In the genomic region with DNA sequence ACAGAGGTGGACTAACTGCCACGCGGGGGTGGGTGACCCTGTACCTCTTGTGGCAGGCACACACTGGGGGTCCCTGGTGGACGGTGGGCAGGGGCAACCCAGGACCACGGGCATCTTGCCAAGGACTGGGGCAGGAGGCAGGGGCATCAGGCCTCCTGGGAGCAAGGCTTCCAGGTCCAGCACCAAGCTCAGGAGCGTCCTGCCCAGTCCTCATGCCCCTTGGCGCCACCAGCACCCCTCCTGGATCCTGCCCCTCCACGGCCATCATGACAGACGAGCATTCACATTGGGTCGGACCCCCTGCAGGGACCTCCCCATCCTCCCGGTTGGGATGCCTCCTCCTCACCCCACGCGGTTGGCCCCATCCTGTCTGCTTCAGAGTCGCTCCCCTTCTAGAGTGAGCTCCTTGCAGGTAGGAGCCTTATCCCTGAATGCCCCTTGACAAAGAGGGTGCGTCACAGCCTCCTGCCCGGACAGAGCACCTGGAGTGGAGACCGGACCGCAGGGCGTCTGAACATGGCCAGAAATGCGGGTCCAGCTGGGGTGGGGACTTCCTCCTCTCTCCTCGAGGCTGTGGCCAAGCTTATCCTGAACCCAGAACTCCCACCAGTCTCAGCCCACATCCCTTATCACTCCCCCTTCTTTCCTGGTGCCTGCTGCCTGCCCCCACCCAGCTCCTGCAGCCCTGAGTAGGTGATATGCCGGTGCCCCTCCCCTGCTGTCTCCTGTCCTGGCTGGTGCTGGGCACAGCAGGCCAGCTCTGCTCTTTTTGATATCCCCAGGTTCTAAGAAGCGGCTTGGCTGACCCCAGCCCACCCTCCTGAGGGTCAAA, we compare ENCODE assay signal across 17 cellular contexts. TPM values are rescaled to one million over a fixed set of nuclear protein-coding genes. Genes with fewer than 3 reads are reported as not detected.
DNase-seq lines count a peak whose midpoint lies in the region; ATAC-seq and TF ChIP-seq lines count a peak whose summit lies in the region.
"Had no signal": no experiment of that assay in that cellular context is flagged by ENCODE, and none has a peak within 500 bp of the region (broad histone marks: within the 10 kb centered on the region; RNA-seq: fewer than 3 reads in every experiment).

No MANE protein-coding gene starts in this region.

- H2AFZ ChIP-seq in IMR-90 (replicated peaks; ENCODE audit: low read length, poor library complexity): peak overlapping the region; percentile 27

- H3K27me3 ChIP-seq in Caco-2 (replicated peaks; ENCODE audit: control insufficient read depth, insufficient read depth, low read length): no peaks in the 10 kb centered on the region
- no peaks in the 10 kb centered on the region; the same call in 1 of the 2 replicates for H3K27me3 ChIP-seq in IMR-90 (ENCODE audit: control insufficient read depth, insufficient read depth, low read length)
- no peaks in the 10 kb centered on the region for H3K27me3 ChIP-seq in mucosa of stomach (ENCODE audit: control insufficient read depth, insufficient read depth, low read length)
- H3K27me3 ChIP-seq in HAP-1 (ENCODE audit: low read depth): no peaks in the 10 kb centered on the region
- H3K27me3 ChIP-seq: brain microvascular endothelial cell had no signal

- H3K4me3 Mint-ChIP-seq in Caco-2 (ENCODE audit: unreplicated experiment): no peak overlapping the region
- H3K4me3 Mint-ChIP-seq: activated CD4-positive, alpha-beta memory T cell treated with anti-CD3 and anti-CD28 coated beads, Interleukin-2, amount 10 ng/mL, durations not matched to agents 7 days and 5 days; activated naive CD8-positive, alpha-beta T cell treated with anti-CD3 and anti-CD28 coated beads, Interleukin-2, amount 50 U/mL, for 24 hours; stimulated activated naive CD8-positive, alpha-beta T cell treated with anti-CD3 and anti-CD28 coated beads, Interleukin-15, Interleukin-2, amounts not matched to agents 100 ng/mL and 50 ng/mL, for 24 hours had no signal

- no peak overlapping the region for H3K9ac ChIP-seq in IMR-90 (ENCODE audit: low read depth, low read length)
- H3K9ac ChIP-seq in mucosa of stomach (ENCODE audit: low read length): peak overlapping the region; percentile 22

- H4K5ac ChIP-seq in IMR-90 (ENCODE audit: low read depth, low read length): no peak overlapping the region

- H2BK15ac ChIP-seq in IMR-90 (ENCODE audit: low read depth, low read length): peak overlapping the region; percentile 12; the same call in 1 of the 3 replicates

- H3K14ac ChIP-seq in IMR-90 (replicated peaks; ENCODE audit: low read depth, low read length): no peak overlapping the region

- peak overlapping the region; percentile 97 for H4K91ac ChIP-seq in IMR-90 (ENCODE audit: insufficient read depth, low read depth, low read length)

- H2BK120ac ChIP-seq in IMR-90 (ENCODE audit: low read depth, low read length): peak overlapping the region; percentile 99

- TF ChIP-seq CTCF in Caco-2 (IDR thresholded peaks at IDR 0.05; ENCODE audit: insufficient read depth in 1 of 2, low read depth in 1 of 2, low read length in 1 of 2, severe bottlenecking in 1 of 2, unreplicated experiment in 1 of 2) (no peak), IMR-90 (conservative IDR thresholded peaks at IDR 0.05; ENCODE audit: low read depth, low read length) (no peak), epithelial cell of esophagus (IDR thresholded peaks at IDR 0.05; ENCODE audit: insufficient read depth, low read depth, low read length, missing control alignments) (no peak)

- no peak overlapping the region for H2AK9ac ChIP-seq in IMR-90 (replicated peaks; ENCODE audit: low read depth, low read length, poor library complexity)

- H2AK5ac ChIP-seq in IMR-90 (ENCODE audit: low read depth, low read length): peak overlapping the region; percentile 84

- H3K9me1 ChIP-seq in IMR-90 (ENCODE audit: insufficient read depth, low read length): peaks cover 17% of the 10 kb centered on the region

- H3K56ac ChIP-seq in IMR-90 (ENCODE audit: extremely low read depth, insufficient read depth, low read length): no peak overlapping the region

- ATAC-seq in IMR-90 (ENCODE audit: low read depth): no peak
- ATAC-seq in HG02840 (IDR thresholded peaks at IDR 0.05; ENCODE audit: low FRiP score, unreplicated experiment): no peak
- ATAC-seq: activated naive CD8-positive, alpha-beta T cell treated with anti-CD3 and anti-CD28 coated beads, Interleukin-2, amount 50 U/mL, for 24 hours had no signal

- no peak for TF ChIP-seq POLR2A in IMR-90 (IDR thresholded peaks at IDR 0.05; ENCODE audit: low read depth, low read length)

- CTCF ChIA-PET in Caco-2 (lab: Charles Lee) (interaction anchor here (0.8 kb wide), 2 partner anchors 10 to 53 kb away, joined by 3 to 4 read pairs; no protein-coding TSS in a partner anchor), IMR-90 (lab: Yijun Ruan, JAX) (no interaction called here)

- intact Hi-C loops in Caco-2 (cut with micrococcal nuclease; ENCODE audit: unreplicated experiment): no loop called here
- intact Hi-C loops in IMR-90 (cut with micrococcal nuclease): loop anchor here (5.0 kb wide), 1 partner anchor 38 kb away; the partner anchor contains the start of gene IGF2

- peak overlapping the region; percentile 37 for H3K27ac Mint-ChIP-seq in Caco-2 (ENCODE audit: unreplicated experiment)
- H3K27ac Mint-ChIP-seq: activated CD4-positive, alpha-beta memory T cell treated with anti-CD3 and anti-CD28 coated beads, Interleukin-2, amount 10 ng/mL, durations not matched to agents 7 days and 5 days; activated naive CD8-positive, alpha-beta T cell treated with anti-CD3 and anti-CD28 coated beads, Interleukin-2, amount 50 U/mL, for 24 hours; stimulated activated naive CD8-positive, alpha-beta T cell treated with anti-CD3 and anti-CD28 coated beads, Interleukin-15, Interleukin-2, amounts not matched to agents 100 ng/mL and 50 ng/mL, for 24 hours had no signal

- H3K4ac ChIP-seq in IMR-90 (ENCODE audit: low read depth, low read length): peak overlapping the region; percentile 98

- 93% methylated on average over 11 of the region's 22 CpGs; no CpG with 5 or more reads in 1 of the 2 experiments for WGBS in IMR-90 (ENCODE audit: extremely low coverage in 2 of 2, insufficient read length in 1 of 2), 2 experiments

- no peaks in the 10 kb centered on the region for H3K36me3 Mint-ChIP-seq in Caco-2 (ENCODE audit: insufficient read depth, unreplicated experiment)

- no peaks in the 10 kb centered on the region for H4K20me1 ChIP-seq in IMR-90 (ENCODE audit: insufficient read depth, low read length)

- H3K4me1 ChIP-seq in Caco-2 (no peaks in the 10 kb centered on the region), IMR-90 (ENCODE audit: control insufficient read depth, insufficient read depth, low read length) (peaks cover 25% of the 10 kb centered on the region), mucosa of stomach (ENCODE audit: control insufficient read depth, insufficient read depth, low read length) (peaks cover 52% of the 10 kb centered on the region), HAP-1 (no peaks in the 10 kb centered on the region)

- TF ChIP-seq RAD21 in IMR-90 (IDR thresholded peaks at IDR 0.05; ENCODE audit: low read length): no peak

- no peaks in the 10 kb centered on the region for H3K27me3 Mint-ChIP-seq in Caco-2 (ENCODE audit: insufficient read depth, unreplicated experiment)
- H3K27me3 Mint-ChIP-seq: stimulated activated naive CD8-positive, alpha-beta T cell treated with anti-CD3 and anti-CD28 coated beads, Interleukin-15, Interleukin-2, amounts not matched to agents 100 ng/mL and 50 ng/mL, for 24 hours had no signal

- peak overlapping the region in 1 of 2 experiments; percentile 81; a peak in 1 of 4 replicates for H4K8ac ChIP-seq in IMR-90 (ENCODE audit: low read depth in 2 of 2, low read length in 2 of 2)

- H3K4me2 ChIP-seq in IMR-90 (ENCODE audit: low read depth, low read length): no peak overlapping the region

- peaks cover 10% of the 10 kb centered on the region for H3K9me3 Mint-ChIP-seq in Caco-2 (ENCODE audit: unreplicated experiment)
- H3K9me3 Mint-ChIP-seq: activated CD4-positive, alpha-beta memory T cell treated with anti-CD3 and anti-CD28 coated beads, Interleukin-2, amount 10 ng/mL, durations not matched to agents 7 days and 5 days; activated naive CD8-positive, alpha-beta T cell treated with anti-CD3 and anti-CD28 coated beads, Interleukin-2, amount 50 U/mL, for 24 hours; stimulated activated naive CD8-positive, alpha-beta T cell treated with anti-CD3 and anti-CD28 coated beads, Interleukin-15, Interleukin-2, amounts not matched to agents 100 ng/mL and 50 ng/mL, for 24 hours had no signal

- dilution Hi-C loops in IMR-90 (cut with HindIII; ENCODE audit: low sequenced_read_pairs, unreplicated experiment): no loop called here

- POLR2A ChIA-PET in Caco-2 (lab: Charles Lee): no interaction called here
- POLR2A ChIA-PET in IMR-90 (lab: Charles Lee; ENCODE audit: unreplicated experiment): no interaction called here

- H3K23ac ChIP-seq in IMR-90 (ENCODE audit: low read depth, low read length): no peak overlapping the region

- no peak overlapping the region for H3K18ac ChIP-seq in IMR-90 (ENCODE audit: low read depth, low read length)

- no peaks in the 10 kb centered on the region for H3K36me3 ChIP-seq in Caco-2 (ENCODE audit: control insufficient read depth, insufficient read depth, low read length)
- H3K36me3 ChIP-seq in IMR-90 (ENCODE audit: control insufficient read depth, insufficient read depth, low read length): no peaks in the 10 kb centered on the region
- H3K36me3 ChIP-seq in mucosa of stomach (ENCODE audit: control insufficient read depth, insufficient read depth, low read length): no peaks in the 10 kb centered on the region
- no peaks in the 10 kb centered on the region for H3K36me3 ChIP-seq in HAP-1 (replicated peaks)
- H3K36me3 ChIP-seq: brain microvascular endothelial cell had no signal

- H3K4me3 ChIP-seq in Caco-2 (ENCODE audit: low read depth, low read length) (no peak overlapping the region), IMR-90 (ENCODE audit: insufficient read depth, low read depth, low read length) (no peak overlapping the region), epithelial cell of esophagus (ENCODE audit: low read length) (no peak overlapping the region), mucosa of stomach (ENCODE audit: low read length) (no peak overlapping the region), HAP-1 (no peak overlapping the region)

- H3K9me3 ChIP-seq in Caco-2 (no peaks in the 10 kb centered on the region), IMR-90 (ENCODE audit: control insufficient read depth, insufficient read depth, low read length) (no peaks in the 10 kb centered on the region; the same call in 1 of the 2 replicates), mucosa of stomach (ENCODE audit: control insufficient read depth, low read length) (no peaks in the 10 kb centered on the region), HAP-1 (no peaks in the 10 kb centered on the region)

- peak overlapping the region; percentile 93 for H2BK20ac ChIP-seq in IMR-90 (ENCODE audit: low read depth, low read length)

- H2BK5ac ChIP-seq in IMR-90 (ENCODE audit: low read depth, low read length, poor library complexity, severe bottlenecking): no peak overlapping the region

- no peak overlapping the region for H3K27ac ChIP-seq in IMR-90 (ENCODE audit: insufficient read depth, low read length)
- H3K27ac ChIP-seq: brain microvascular endothelial cell had no signal

- DNase-seq in Caco-2 (no peak), IMR-90 (no peak), epithelial cell of esophagus (ENCODE audit: low read depth) (peak; percentile 25), NCI-H774 (lab: John Stamatoyannopoulos, UW) (no peak), HAP-1 (ENCODE audit: low spot score in 2 of 2) (no peak)
- no peak for DNase-seq in stimulated activated CD4-positive, alpha-beta T cell treated with anti-CD3 and anti-CD28 coated beads, Interleukin-1b, Interleukin-23, amount 100 ng/mL, for 48 hours
- DNase-seq: activated CD4-positive, alpha-beta memory T cell treated with anti-CD3 and anti-CD28 coated beads, Interleukin-2, amount 10 ng/mL, durations not matched to agents 7 days and 5 days; activated naive CD8-positive, alpha-beta T cell treated with anti-CD3 and anti-CD28 coated beads, Interleukin-2, amount 50 U/mL, for 24 hours; activated T-cell treated with anti-CD3 and anti-CD28 coated beads, Interleukin-2, amount 50 U/mL, for 48 hours; brain microvascular endothelial cell; DND-41; Kasumi-1; NK-92 treated with Interleukin-12 subunit alpha and Interleukin-12 subunit beta, amount 100 ng/mL, for 24 hours; stimulated activated CD4-positive, alpha-beta T cell treated with anti-CD3 and anti-CD28 coated beads, Interleukin-2, amount 100 ng/mL, for 24 hours had no signal

- BruUV-seq in Caco-2 (replicated peaks; lab: Mats Ljungman, UMichigan) (no TSS peak), IMR-90 (replicated peaks; lab: Mats Ljungman, UMichigan) (no TSS peak)

- peaks cover 0 to 13% of the 10 kb centered on the region in 2 experiments; a peak in 2 of 4 replicates for H3K79me1 ChIP-seq in IMR-90 (ENCODE audit: low read depth in 1 of 2, low read length in 2 of 2)

- no peaks in the 10 kb centered on the region for H3K4me1 Mint-ChIP-seq in Caco-2 (ENCODE audit: low read depth, unreplicated experiment)
- H3K4me1 Mint-ChIP-seq: activated CD4-positive, alpha-beta memory T cell treated with anti-CD3 and anti-CD28 coated beads, Interleukin-2, amount 10 ng/mL, durations not matched to agents 7 days and 5 days; activated naive CD8-positive, alpha-beta T cell treated with anti-CD3 and anti-CD28 coated beads, Interleukin-2, amount 50 U/mL, for 24 hours had no signal

- in situ Hi-C loops in IMR-90 (cut with MboI; ENCODE audit: low sequenced_read_pairs): no loop called here
- in situ Hi-C loops in HAP-1 (cut with MboI; ENCODE audit: low sequenced_read_pairs): no loop called here

RNA-seq across cellular contexts. Expression of gene IGF2, which starts 40.3 kb away (rescaled TPM):
- total RNA-seq in Caco-2 (2022) (1,375 and 1,397 TPM in 2 replicates), IMR-90 (2012; rRNA removed) (2.3 and 5.0 TPM in 2 replicates)
- polyA plus RNA-seq in IMR-90 (2012; rRNA removed): 17.5 and 21.8 TPM in 2 replicates
- 20.6 and 23.2 TPM in 2 replicates for polyA plus RNA-seq in IMR-90 (2012; cell fraction: cytosol; rRNA removed)
- 4.8 and 6.4 TPM in 2 replicates for polyA plus RNA-seq in IMR-90 (2012; cell fraction: nucleus; rRNA removed; ENCODE audit: low replicate concordance)

Comparison
In these comparisons a context has a peak if more than half of its experiments do, and no peak if none do; other contexts are left out.
1. RNA of gene IGF2, which starts 40.3 kb away (total RNA-seq): 1,375 to 1,397 TPM in Caco-2; 2.3 to 5.0 TPM in IMR-90; every median in the first group is over 100 times any median in the second.